Comparison of ENCODE assay signal across 15 cellular contexts in the genomic region with DNA sequence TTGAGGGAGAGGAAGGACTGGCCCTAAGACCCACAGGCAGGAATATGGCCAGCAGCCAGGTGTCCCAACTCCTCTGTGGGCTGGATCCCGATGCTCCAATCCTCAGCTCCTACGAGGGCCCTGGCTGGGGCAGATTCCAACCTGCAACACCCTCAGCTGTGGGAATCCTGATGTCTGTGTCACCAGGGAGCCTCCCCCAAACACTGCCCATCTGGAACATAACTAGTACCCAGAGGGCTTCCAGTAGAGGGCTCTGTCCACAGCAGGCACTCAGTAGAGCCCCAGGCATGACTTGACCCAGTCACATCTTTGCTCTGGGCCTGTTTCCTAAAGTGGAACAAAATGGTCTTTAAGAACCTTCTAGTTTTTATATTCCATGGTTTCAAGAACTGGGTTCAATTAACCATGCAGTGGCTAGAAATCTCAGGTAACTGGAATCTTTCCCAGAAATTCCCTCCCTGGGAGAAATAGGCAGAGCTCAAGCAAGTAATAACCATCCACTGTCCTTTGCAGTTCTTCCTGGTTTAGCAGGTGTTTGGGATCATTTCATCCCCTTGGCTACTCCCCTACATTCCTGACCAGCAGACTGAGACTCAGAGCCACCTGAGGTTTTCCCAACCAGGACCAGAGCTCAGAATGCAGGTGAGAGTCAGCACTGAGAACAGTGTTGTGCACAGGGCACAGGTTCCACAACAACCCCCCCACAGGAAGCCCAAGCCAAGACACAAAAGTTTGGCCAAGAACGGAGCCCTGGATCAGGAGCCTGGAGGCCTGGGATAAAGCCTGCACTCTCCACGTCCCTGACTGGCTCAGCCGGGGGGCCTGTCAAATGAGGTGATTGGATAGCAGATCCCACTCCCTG. TPM values are rescaled to one million over a fixed set of nuclear protein-coding genes. Genes with fewer than 3 reads are reported as not detected.
DNase-seq lines count a peak whose midpoint lies in the region; ATAC-seq and TF ChIP-seq lines count a peak whose summit lies in the region.
"Had no signal": no experiment of that assay in that cellular context is flagged by ENCODE, and none has a peak within 500 bp of the region (broad histone marks: within the 10 kb centered on the region; RNA-seq: fewer than 3 reads in every experiment).

No MANE protein-coding gene starts in this region.

- in situ Hi-C loops in KBM-7 (cut with MboI; ENCODE audit: low pct_unique_long_range_greater_than_20kb, low sequenced_read_pairs), result no loop called here

- TF ChIP-seq EP300 in ovary (IDR thresholded peaks at IDR 0.05), result no peak

- H3K4me3 ChIP-seq in NB4 (ENCODE audit: low read depth, low read length) (no peak overlapping the region), fibroblast of lung (replicated peaks in 1 of 4; ENCODE audit: control extremely low read depth in 1 of 4, insufficient read depth in 1 of 4, low read depth in 3 of 4, low read length in 4 of 4) (no peak overlapping the region), retinal pigment epithelial cell (ENCODE audit: low read length) (no peak overlapping the region), ovary (no peak overlapping the region)
- no peak overlapping the region for H3K4me3 ChIP-seq in naive thymus-derived CD4-positive, alpha-beta T cell (ENCODE audit: low read length)
- H3K4me3 ChIP-seq: cardiac muscle cell had no signal

- H3K27me3 Mint-ChIP-seq in naive thymus-derived CD4-positive, alpha-beta T cell, result peaks cover 0 to 24% (median 4%) of the 10 kb centered on the region in 5 donors

- H3K9ac ChIP-seq in fibroblast of lung (ENCODE audit: insufficient read depth, low read length), result no peak overlapping the region

- H3K36me3 ChIP-seq in fibroblast of lung (ENCODE audit: control insufficient read depth, insufficient read depth, low read length) (no peaks in the 10 kb centered on the region), ovary (no peaks in the 10 kb centered on the region)
- H3K36me3 ChIP-seq in naive thymus-derived CD4-positive, alpha-beta T cell (ENCODE audit: control insufficient read depth in 2 of 3, insufficient read depth in 3 of 3, low read length in 3 of 3), result no peaks in the 10 kb centered on the region
- H3K36me3 ChIP-seq: cardiac muscle cell had no signal

- H3K27ac ChIP-seq in fibroblast of lung (ENCODE audit: insufficient read depth, low read length) (no peak overlapping the region), ovary (no peak overlapping the region)
- no peak overlapping the region for H3K27ac ChIP-seq in naive thymus-derived CD4-positive, alpha-beta T cell (ENCODE audit: low read depth, low read length)
- H3K27ac ChIP-seq: cardiac muscle cell had no signal

- H3K27me3 ChIP-seq in fibroblast of lung (ENCODE audit: control insufficient read depth, insufficient read depth, low read length) (no peaks in the 10 kb centered on the region), ovary (no peaks in the 10 kb centered on the region)
- no peaks in the 10 kb centered on the region for H3K27me3 ChIP-seq in naive thymus-derived CD4-positive, alpha-beta T cell (ENCODE audit: control insufficient read depth in 2 of 2, insufficient read depth in 2 of 2, low read length in 2 of 2)
- H3K27me3 ChIP-seq: cardiac muscle cell had no signal

- no peaks in the 10 kb centered on the region for H3K4me1 ChIP-seq in fibroblast of lung (ENCODE audit: control insufficient read depth, extremely low read depth, insufficient read depth, low read length)
- no peaks in the 10 kb centered on the region for H3K4me1 ChIP-seq in ovary (ENCODE audit: insufficient read depth)
- H3K4me1 ChIP-seq in naive thymus-derived CD4-positive, alpha-beta T cell (ENCODE audit: control insufficient read depth in 2 of 2, insufficient read depth in 2 of 2, low read length in 2 of 2), result peaks cover 0 to 1% of the 10 kb centered on the region in 2 donors

- H3K4me2 ChIP-seq in fibroblast of lung (ENCODE audit: extremely low read depth, insufficient read depth, low read length), result no peak overlapping the region

- H4K20me1 ChIP-seq in fibroblast of lung (ENCODE audit: control insufficient read depth, extremely low read depth, insufficient read depth, low read length), result no peaks in the 10 kb centered on the region

- CTCF ChIA-PET in naive thymus-derived CD4-positive, alpha-beta T cell (lab: Charles Lee), result no interaction called here

- DNase-seq in NCI-H1694 treated with DMSO at 0.1 percent for 48 hours (lab: John Stamatoyannopoulos, UW), result peak; percentile 11
- no peak for DNase-seq in NCI-H1694 (lab: John Stamatoyannopoulos, UW)
- DNase-seq in NB4 (ENCODE audit: low read depth), result no peak
- DNase-seq in fibroblast of lung (ENCODE audit: low read depth in 2 of 2), result peak; percentile 4 to 20
- DNase-seq in retinal pigment epithelial cell (ENCODE audit: low read depth), result no peak
- no peak for DNase-seq in ovary
- DNase-seq in KBM-7, result no peak
- no peak for DNase-seq in naive thymus-derived CD4-positive, alpha-beta T cell
- DNase-seq: activated T-cell treated with anti-CD3 and anti-CD28 coated beads, Interleukin-2, amount 50 U/mL, for 48 hours; IMR-90; NCI-H748 treated with DMSO at 0.1 percent for 48 hours; small intestine; stimulated activated CD8-positive, alpha-beta memory T cell treated with anti-CD3 and anti-CD28 coated beads, Interleukin-4, amount 100 ng/mL, for 48 hours; T-helper 9 cell had no signal

- no peaks in the 10 kb centered on the region for H3K79me2 ChIP-seq in fibroblast of lung (ENCODE audit: control insufficient read depth, insufficient read depth, low read length)

- no peak for ATAC-seq in naive thymus-derived CD4-positive, alpha-beta T cell

- POLR2A ChIA-PET in naive thymus-derived CD4-positive, alpha-beta T cell (lab: Charles Lee), result no interaction called here

- intact Hi-C loops in ovary (cut with DNase I), result no loop called here
- intact Hi-C loops in naive thymus-derived CD4-positive, alpha-beta T cell (cut with micrococcal nuclease), result loop anchor here in 1 of 2 donors (10.0 kb wide), 1 partner anchor 237 kb away; the partner anchor contains the start of genes KATNAL2 and PIAS2

- TF ChIP-seq CTCF in NB4 (IDR thresholded peaks at IDR 0.05; ENCODE audit: low read depth, low read length) (peak; percentile 7), fibroblast of lung (conservative IDR thresholded peaks at IDR 0.05 in 1 of 2, IDR thresholded peaks at IDR 0.05 in 1 of 2; ENCODE audit: low read depth in 1 of 2, low read length in 2 of 2) (no peak), retinal pigment epithelial cell (conservative IDR thresholded peaks at IDR 0.05; ENCODE audit: low read depth, low read length) (peak; percentile 17), ovary (IDR thresholded peaks at IDR 0.05) (no peak)

- peaks cover 0 to 3% (median 0%) of the 10 kb centered on the region in 5 donors for H3K36me3 Mint-ChIP-seq in naive thymus-derived CD4-positive, alpha-beta T cell

- no peak overlapping the region for H3K4me3 Mint-ChIP-seq in naive thymus-derived CD4-positive, alpha-beta T cell

- no peak overlapping the region for H3K27ac Mint-ChIP-seq in naive thymus-derived CD4-positive, alpha-beta T cell

- TF ChIP-seq POLR2A in NB4 (IDR thresholded peaks at IDR 0.05; ENCODE audit: extremely low read depth, insufficient read length) (no peak), ovary (IDR thresholded peaks at IDR 0.05) (no peak)

- peaks cover under 1 to 7% (median 3%) of the 10 kb centered on the region in 7 donors for H3K4me1 Mint-ChIP-seq in naive thymus-derived CD4-positive, alpha-beta T cell

- no peaks in the 10 kb centered on the region for H3K9me3 ChIP-seq in fibroblast of lung (ENCODE audit: control insufficient read depth, insufficient read depth, low read depth, low read length)
- no peaks in the 10 kb centered on the region for H3K9me3 ChIP-seq in ovary
- H3K9me3 ChIP-seq in naive thymus-derived CD4-positive, alpha-beta T cell (ENCODE audit: control insufficient read depth in 2 of 3, low read length in 3 of 3), result no peaks in the 10 kb centered on the region

- WGBS in ovary, 3 donors, result 41 to 55% (median 45%) methylated on average over 5 of the region's 5 CpGs

- no peak overlapping the region for H2AFZ ChIP-seq in fibroblast of lung (ENCODE audit: low read length)

- peaks cover 0 to 8% (median 0%) of the 10 kb centered on the region in 11 donors for H3K9me3 Mint-ChIP-seq in naive thymus-derived CD4-positive, alpha-beta T cell

RNA-seq across cellular contexts. Expression of gene LOXHD1, which starts 20.8 kb away (rescaled TPM):
- not detected in 2 replicates for total RNA-seq in fibroblast of lung
- polyA plus RNA-seq in fibroblast of lung, result not detected in 2 replicates
- polyA plus RNA-seq in fibroblast of lung (2012), result not detected in 2 replicates
- not detected in 2 replicates for polyA minus RNA-seq in fibroblast of lung (ENCODE audit: low replicate concordance)
- total RNA-seq in ovary, result under 1 TPM in 4 of 7 donors, not detected in 3; 0.13 to 0.72 (median 0.31) TPM
- polyA plus RNA-seq in ovary, result 1 to 10 TPM in 1 of 2 donors, under 1 TPM in 1; 0.29 to 1.2 TPM
- total RNA-seq in naive thymus-derived CD4-positive, alpha-beta T cell, result 1 to 10 TPM in 1 of 5 experiments, under 1 TPM in 3, not detected in 1; 0.08 to 1.2 (median 0.23) TPM
- not detected for polyA plus RNA-seq in naive thymus-derived CD4-positive, alpha-beta T cell
- total RNA-seq: IMR-90 had no signal
- polyA plus RNA-seq: cardiac muscle cell, IMR-90 had no signal

Comparison
In these comparisons a context has a peak if more than half of its experiments do, and no peak if none do; other contexts are left out.
1. DNase-seq: peak in NCI-H1694 treated with DMSO at 0.1 percent for 48 hours (single experiment) and fibroblast of lung (2 of 2); none in NCI-H1694 (single experiment), NB4 (single experiment), retinal pigment epithelial cell (single experiment), ovary (0 of 5), KBM-7 (single experiment) and naive thymus-derived CD4-positive, alpha-beta T cell (0 of 9).
2. CTCF ChIP-seq: peak in NB4 (single experiment) and retinal pigment epithelial cell (single experiment); none in fibroblast of lung (0 of 2) and ovary (0 of 3).